In the genomic region with DNA sequence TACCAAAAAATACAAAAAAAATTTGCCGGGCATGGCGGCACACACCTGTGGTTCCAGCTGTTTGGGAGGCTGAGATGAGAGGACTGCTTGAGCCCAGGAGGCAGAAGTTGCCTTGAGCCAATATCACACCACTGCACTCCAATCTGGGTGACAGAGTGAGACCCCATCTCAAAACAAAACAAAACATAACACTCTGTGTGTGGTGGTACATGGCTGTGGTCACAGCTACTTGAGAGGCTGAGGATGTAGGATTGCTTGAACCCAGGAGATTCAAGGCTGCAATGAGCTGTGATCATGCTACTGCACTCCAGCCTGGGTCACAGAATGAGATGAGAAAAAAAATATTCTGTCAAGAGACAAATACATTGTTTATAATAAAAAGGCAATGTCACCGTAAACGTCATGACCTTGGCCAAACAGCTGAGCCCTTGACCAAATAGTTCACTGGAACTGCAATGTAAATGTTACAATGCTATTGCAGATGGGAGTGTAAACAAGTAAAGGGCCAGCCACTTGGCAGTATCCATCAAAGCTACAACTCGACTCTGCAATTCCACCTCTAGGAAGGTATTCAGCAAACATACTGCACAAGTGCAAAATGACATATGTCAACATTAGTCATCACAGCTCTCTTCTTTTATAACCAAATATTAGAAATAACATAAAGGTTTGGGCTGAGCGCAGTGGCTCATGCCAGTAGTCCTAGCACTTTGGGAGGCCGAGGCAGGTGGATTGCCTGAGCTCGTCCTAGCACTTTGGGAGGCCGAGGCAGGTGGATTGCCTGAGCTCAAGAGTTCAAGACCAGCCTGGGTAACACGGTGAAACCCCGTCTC, we compare ENCODE assay signal across 1 cellular context.
TF ChIP-seq lines count a peak whose summit lies in the region.

No MANE protein-coding gene starts in this region.

TF ChIP-seq in HepG2, 621 proteins besides CTCF, POLR2A, EP300 and RAD21 (continued from another document and continues in another):
- TF ChIP-seq, protein P1, sequence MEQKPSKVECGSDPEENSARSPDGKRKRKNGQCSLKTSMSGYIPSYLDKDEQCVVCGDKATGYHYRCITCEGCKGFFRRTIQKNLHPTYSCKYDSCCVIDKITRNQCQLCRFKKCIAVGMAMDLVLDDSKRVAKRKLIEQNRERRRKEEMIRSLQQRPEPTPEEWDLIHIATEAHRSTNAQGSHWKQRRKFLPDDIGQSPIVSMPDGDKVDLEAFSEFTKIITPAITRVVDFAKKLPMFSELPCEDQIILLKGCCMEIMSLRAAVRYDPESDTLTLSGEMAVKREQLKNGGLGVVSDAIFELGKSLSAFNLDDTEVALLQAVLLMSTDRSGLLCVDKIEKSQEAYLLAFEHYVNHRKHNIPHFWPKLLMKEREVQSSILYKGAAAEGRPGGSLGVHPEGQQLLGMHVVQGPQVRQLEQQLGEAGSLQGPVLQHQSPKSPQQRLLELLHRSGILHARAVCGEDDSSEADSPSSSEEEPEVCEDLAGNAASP (CRISPR knock-in tag; IDR thresholded peaks at IDR 0.05; ENCODE audit: borderline replicate concordance) = peak; percentile 91
- TF ChIP-seq SRSF4 (IDR thresholded peaks at IDR 0.05; ENCODE audit: low read depth, low read length, poor library complexity, severe bottlenecking) = no peak
- TF ChIP-seq ZNF383 (CRISPR knock-in tag; IDR thresholded peaks at IDR 0.05; ENCODE audit: borderline replicate concordance) = peak; percentile 47; the same call in 1 of the 2 replicates
- TF ChIP-seq, protein P2, sequence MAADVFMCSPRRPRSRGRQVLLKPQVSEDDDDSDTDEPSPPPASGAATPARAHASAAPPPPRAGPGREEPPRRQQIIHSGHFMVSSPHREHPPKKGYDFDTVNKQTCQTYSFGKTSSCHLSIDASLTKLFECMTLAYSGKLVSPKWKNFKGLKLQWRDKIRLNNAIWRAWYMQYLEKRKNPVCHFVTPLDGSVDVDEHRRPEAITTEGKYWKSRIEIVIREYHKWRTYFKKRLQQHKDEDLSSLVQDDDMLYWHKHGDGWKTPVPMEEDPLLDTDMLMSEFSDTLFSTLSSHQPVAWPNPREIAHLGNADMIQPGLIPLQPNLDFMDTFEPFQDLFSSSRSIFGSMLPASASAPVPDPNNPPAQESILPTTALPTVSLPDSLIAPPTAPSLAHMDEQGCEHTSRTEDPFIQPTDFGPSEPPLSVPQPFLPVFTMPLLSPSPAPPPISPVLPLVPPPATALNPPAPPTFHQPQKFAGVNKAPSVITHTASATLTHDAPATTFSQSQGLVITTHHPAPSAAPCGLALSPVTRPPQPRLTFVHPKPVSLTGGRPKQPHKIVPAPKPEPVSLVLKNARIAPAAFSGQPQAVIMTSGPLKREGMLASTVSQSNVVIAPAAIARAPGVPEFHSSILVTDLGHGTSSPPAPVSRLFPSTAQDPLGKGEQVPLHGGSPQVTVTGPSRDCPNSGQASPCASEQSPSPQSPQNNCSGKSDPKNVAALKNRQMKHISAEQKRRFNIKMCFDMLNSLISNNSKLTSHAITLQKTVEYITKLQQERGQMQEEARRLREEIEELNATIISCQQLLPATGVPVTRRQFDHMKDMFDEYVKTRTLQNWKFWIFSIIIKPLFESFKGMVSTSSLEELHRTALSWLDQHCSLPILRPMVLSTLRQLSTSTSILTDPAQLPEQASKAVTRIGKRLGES (CRISPR knock-in tag; IDR thresholded peaks at IDR 0.05; ENCODE audit: borderline replicate concordance) = no peak
- peak; percentile 93; the same call in 1 of the 2 replicates for TF ChIP-seq MBD4 (IDR thresholded peaks at IDR 0.05; ENCODE audit: borderline replicate concordance, low read length)
- TF ChIP-seq SCMH1 (CRISPR knock-in tag; IDR thresholded peaks at IDR 0.05; ENCODE audit: borderline replicate concordance) = no peak
- no peak for TF ChIP-seq ZNF256 (CRISPR knock-in tag; conservative IDR thresholded peaks at IDR 0.05)
- no peak for TF ChIP-seq PHB2 (IDR thresholded peaks at IDR 0.05; ENCODE audit: partially characterized antibody)
- TF ChIP-seq, protein P3, sequence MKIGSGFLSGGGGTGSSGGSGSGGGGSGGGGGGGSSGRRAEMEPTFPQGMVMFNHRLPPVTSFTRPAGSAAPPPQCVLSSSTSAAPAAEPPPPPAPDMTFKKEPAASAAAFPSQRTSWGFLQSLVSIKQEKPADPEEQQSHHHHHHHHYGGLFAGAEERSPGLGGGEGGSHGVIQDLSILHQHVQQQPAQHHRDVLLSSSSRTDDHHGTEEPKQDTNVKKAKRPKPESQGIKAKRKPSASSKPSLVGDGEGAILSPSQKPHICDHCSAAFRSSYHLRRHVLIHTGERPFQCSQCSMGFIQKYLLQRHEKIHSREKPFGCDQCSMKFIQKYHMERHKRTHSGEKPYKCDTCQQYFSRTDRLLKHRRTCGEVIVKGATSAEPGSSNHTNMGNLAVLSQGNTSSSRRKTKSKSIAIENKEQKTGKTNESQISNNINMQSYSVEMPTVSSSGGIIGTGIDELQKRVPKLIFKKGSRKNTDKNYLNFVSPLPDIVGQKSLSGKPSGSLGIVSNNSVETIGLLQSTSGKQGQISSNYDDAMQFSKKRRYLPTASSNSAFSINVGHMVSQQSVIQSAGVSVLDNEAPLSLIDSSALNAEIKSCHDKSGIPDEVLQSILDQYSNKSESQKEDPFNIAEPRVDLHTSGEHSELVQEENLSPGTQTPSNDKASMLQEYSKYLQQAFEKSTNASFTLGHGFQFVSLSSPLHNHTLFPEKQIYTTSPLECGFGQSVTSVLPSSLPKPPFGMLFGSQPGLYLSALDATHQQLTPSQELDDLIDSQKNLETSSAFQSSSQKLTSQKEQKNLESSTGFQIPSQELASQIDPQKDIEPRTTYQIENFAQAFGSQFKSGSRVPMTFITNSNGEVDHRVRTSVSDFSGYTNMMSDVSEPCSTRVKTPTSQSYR (CRISPR knock-in tag; IDR thresholded peaks at IDR 0.05; ENCODE audit: borderline replicate concordance) = peak; percentile 77; the same call in 1 of the 2 replicates
- no peak for TF ChIP-seq RBM22 (optimal IDR thresholded peaks at IDR 0.05; ENCODE audit: low read length)
- no peak for TF ChIP-seq ZNF180 (CRISPR knock-in tag; IDR thresholded peaks at IDR 0.05; ENCODE audit: borderline replicate concordance, low read depth)
- peak; percentile 84; the same call in 1 of the 2 replicates for TF ChIP-seq REPIN1 (CRISPR knock-in tag; IDR thresholded peaks at IDR 0.05; ENCODE audit: borderline replicate concordance, low read depth)
- TF ChIP-seq ZNF224 (CRISPR knock-in tag; IDR thresholded peaks at IDR 0.05) = peak; percentile 59; the same call in 1 of the 2 replicates
- 0 out of 2 replicates have a peak, but pooled peaks have one; percentile 59 for TF ChIP-seq ZFP36L2 (CRISPR knock-in tag; IDR thresholded peaks at IDR 0.05)
- peak; percentile 92 for TF ChIP-seq ZNF317 (CRISPR knock-in tag; IDR thresholded peaks at IDR 0.05)
- no peak for TF ChIP-seq ZNF292 (CRISPR knock-in tag; IDR thresholded peaks at IDR 0.05; ENCODE audit: borderline replicate concordance, low read depth)
- TF ChIP-seq TARDBP (CRISPR knock-in tag; IDR thresholded peaks at IDR 0.05) = peak; percentile 97
- TF ChIP-seq ZBTB42 (CRISPR knock-in tag; IDR thresholded peaks at IDR 0.05) = no peak
- TF ChIP-seq ZNF83 (CRISPR knock-in tag; IDR thresholded peaks at IDR 0.05; ENCODE audit: borderline replicate concordance) = no peak
- TF ChIP-seq, protein P4, sequence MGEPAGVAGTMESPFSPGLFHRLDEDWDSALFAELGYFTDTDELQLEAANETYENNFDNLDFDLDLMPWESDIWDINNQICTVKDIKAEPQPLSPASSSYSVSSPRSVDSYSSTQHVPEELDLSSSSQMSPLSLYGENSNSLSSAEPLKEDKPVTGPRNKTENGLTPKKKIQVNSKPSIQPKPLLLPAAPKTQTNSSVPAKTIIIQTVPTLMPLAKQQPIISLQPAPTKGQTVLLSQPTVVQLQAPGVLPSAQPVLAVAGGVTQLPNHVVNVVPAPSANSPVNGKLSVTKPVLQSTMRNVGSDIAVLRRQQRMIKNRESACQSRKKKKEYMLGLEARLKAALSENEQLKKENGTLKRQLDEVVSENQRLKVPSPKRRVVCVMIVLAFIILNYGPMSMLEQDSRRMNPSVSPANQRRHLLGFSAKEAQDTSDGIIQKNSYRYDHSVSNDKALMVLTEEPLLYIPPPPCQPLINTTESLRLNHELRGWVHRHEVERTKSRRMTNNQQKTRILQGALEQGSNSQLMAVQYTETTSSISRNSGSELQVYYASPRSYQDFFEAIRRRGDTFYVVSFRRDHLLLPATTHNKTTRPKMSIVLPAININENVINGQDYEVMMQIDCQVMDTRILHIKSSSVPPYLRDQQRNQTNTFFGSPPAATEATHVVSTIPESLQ (CRISPR knock-in tag; conservative IDR thresholded peaks at IDR 0.05) = no peak
- no peak for TF ChIP-seq ETV6 (CRISPR knock-in tag; conservative IDR thresholded peaks at IDR 0.05)
- no peak for TF ChIP-seq HNRNPH1 (optimal IDR thresholded peaks at IDR 0.05; ENCODE audit: low read depth, low read length)
- TF ChIP-seq SIN3B (IDR thresholded peaks at IDR 0.05; ENCODE audit: low read length) = peak; percentile 56; the same call in 1 of the 2 replicates
- TF ChIP-seq, protein P5, sequence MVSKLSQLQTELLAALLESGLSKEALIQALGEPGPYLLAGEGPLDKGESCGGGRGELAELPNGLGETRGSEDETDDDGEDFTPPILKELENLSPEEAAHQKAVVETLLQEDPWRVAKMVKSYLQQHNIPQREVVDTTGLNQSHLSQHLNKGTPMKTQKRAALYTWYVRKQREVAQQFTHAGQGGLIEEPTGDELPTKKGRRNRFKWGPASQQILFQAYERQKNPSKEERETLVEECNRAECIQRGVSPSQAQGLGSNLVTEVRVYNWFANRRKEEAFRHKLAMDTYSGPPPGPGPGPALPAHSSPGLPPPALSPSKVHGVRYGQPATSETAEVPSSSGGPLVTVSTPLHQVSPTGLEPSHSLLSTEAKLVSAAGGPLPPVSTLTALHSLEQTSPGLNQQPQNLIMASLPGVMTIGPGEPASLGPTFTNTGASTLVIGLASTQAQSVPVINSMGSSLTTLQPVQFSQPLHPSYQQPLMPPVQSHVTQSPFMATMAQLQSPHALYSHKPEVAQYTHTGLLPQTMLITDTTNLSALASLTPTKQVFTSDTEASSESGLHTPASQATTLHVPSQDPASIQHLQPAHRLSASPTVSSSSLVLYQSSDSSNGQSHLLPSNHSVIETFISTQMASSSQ (IDR thresholded peaks at IDR 0.05; ENCODE audit: low read depth) = peak; percentile 81; the same call in 1 of the 2 replicates
- TF ChIP-seq, protein P5 (CRISPR knock-in tag; IDR thresholded peaks at IDR 0.05; ENCODE audit: borderline replicate concordance) = peak; percentile 82; the same call in 1 of the 2 replicates
- TF ChIP-seq PAX8 (CRISPR knock-in tag; IDR thresholded peaks at IDR 0.05; ENCODE audit: borderline replicate concordance) = no peak
- no peak for TF ChIP-seq NBN (conservative IDR thresholded peaks at IDR 0.05)
- TF ChIP-seq HIVEP1 (CRISPR knock-in tag; IDR thresholded peaks at IDR 0.05) = no peak
- TF ChIP-seq SSRP1 (CRISPR knock-in tag; IDR thresholded peaks at IDR 0.05) = peak; percentile 67; the same call in 1 of the 2 replicates
- TF ChIP-seq, protein P6, sequence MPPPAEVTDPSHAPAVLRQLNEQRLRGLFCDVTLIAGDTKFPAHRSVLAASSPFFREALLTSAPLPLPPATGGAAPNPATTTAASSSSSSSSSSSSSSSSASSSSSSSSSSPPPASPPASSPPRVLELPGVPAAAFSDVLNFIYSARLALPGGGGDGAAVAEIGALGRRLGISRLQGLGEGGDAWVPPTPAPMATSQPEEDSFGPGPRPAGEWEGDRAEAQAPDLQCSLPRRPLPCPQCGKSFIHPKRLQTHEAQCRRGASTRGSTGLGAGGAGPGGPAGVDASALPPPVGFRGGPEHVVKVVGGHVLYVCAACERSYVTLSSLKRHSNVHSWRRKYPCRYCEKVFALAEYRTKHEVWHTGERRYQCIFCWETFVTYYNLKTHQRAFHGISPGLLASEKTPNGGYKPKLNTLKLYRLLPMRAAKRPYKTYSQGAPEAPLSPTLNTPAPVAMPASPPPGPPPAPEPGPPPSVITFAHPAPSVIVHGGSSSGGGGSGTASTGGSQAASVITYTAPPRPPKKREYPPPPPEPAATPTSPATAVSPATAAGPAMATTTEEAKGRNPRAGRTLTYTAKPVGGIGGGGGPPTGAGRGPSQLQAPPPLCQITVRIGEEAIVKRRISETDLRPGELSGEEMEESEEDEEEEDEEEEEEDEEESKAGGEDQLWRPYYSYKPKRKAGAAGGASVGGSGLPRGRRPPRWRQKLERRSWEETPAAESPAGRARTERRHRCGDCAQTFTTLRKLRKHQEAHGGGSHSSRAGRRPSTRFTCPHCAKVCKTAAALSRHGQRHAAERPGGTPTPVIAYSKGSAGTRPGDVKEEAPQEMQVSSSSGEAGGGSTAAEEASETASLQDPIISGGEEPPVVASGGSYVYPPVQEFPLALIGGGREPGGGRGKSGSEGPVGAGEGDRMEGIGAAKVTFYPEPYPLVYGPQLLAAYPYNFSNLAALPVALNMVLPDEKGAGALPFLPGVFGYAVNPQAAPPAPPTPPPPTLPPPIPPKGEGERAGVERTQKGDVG (CRISPR knock-in tag; IDR thresholded peaks at IDR 0.05; ENCODE audit: borderline replicate concordance) = peak; percentile 89
- TF ChIP-seq ZNF75D (CRISPR knock-in tag; IDR thresholded peaks at IDR 0.05; ENCODE audit: borderline replicate concordance) = no peak
- no peak for TF ChIP-seq HCFC1 (IDR thresholded peaks at IDR 0.05; ENCODE audit: low read depth, low read length)
- TF ChIP-seq, protein P7, sequence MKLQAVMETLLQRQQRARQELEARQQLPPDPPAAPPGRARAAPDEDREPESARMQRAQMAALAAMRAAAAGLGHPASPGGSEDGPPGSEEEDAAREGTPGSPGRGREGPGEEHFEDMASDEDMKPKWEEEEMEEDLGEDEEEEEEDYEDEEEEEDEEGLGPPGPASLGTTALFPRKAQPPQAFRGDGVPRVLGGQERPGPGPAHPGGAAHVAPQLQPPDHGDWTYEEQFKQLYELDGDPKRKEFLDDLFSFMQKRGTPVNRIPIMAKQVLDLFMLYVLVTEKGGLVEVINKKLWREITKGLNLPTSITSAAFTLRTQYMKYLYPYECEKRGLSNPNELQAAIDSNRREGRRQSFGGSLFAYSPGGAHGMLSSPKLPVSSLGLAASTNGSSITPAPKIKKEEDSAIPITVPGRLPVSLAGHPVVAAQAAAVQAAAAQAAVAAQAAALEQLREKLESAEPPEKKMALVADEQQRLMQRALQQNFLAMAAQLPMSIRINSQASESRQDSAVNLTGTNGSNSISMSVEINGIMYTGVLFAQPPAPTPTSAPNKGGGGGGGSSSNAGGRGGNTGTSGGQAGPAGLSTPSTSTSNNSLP (IDR thresholded peaks at IDR 0.05; ENCODE audit: low read depth, low read length) = peak; percentile 100
